ENCODE assay signal across 2 cellular contexts in genomic region chr4:6627832-6628231, GRCh38.
TF ChIP-seq lines count a peak whose summit lies in the region.

No MANE protein-coding gene starts in this region.

TF ChIP-seq in HepG2, 621 proteins besides CTCF, POLR2A, EP300 and RAD21:
- TF ChIP-seq ZNF326 (CRISPR knock-in tag; IDR thresholded peaks at IDR 0.05; ENCODE audit: borderline replicate concordance) (no peak), ZFP1 (CRISPR knock-in tag; IDR thresholded peaks at IDR 0.05) (no peak), ZNF746 (CRISPR knock-in tag; IDR thresholded peaks at IDR 0.05) (no peak), HNRNPUL1 (IDR thresholded peaks at IDR 0.05; ENCODE audit: low read depth, low read length) (no peak), ZNF75D (CRISPR knock-in tag; IDR thresholded peaks at IDR 0.05; ENCODE audit: borderline replicate concordance) (no peak), ZNF678 (CRISPR knock-in tag; IDR thresholded peaks at IDR 0.05) (no peak), ZNF441 (CRISPR knock-in tag; IDR thresholded peaks at IDR 0.05; ENCODE audit: borderline replicate concordance) (no peak), ZNF709 (CRISPR knock-in tag; IDR thresholded peaks at IDR 0.05) (no peak), SIX1 (CRISPR knock-in tag; IDR thresholded peaks at IDR 0.05; ENCODE audit: borderline replicate concordance) (no peak), ZNF605 (CRISPR knock-in tag; IDR thresholded peaks at IDR 0.05) (no peak), ZNF124 (CRISPR knock-in tag; IDR thresholded peaks at IDR 0.05) (no peak), EHMT2 (IDR thresholded peaks at IDR 0.05; ENCODE audit: borderline replicate concordance, low read depth, low read length) (no peak), ZNF724P (CRISPR knock-in tag; IDR thresholded peaks at IDR 0.05; ENCODE audit: borderline replicate concordance) (no peak)
- TF ChIP-seq, protein P1, sequence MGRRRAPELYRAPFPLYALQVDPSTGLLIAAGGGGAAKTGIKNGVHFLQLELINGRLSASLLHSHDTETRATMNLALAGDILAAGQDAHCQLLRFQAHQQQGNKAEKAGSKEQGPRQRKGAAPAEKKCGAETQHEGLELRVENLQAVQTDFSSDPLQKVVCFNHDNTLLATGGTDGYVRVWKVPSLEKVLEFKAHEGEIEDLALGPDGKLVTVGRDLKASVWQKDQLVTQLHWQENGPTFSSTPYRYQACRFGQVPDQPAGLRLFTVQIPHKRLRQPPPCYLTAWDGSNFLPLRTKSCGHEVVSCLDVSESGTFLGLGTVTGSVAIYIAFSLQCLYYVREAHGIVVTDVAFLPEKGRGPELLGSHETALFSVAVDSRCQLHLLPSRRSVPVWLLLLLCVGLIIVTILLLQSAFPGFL (CRISPR knock-in tag; IDR thresholded peaks at IDR 0.05): no peak
TF ChIP-seq in HepG2: peak in this region for 0.

TF ChIP-seq in HEK293, 187 proteins besides CTCF, POLR2A, EP300 and RAD21:
- TF ChIP-seq, protein P2, sequence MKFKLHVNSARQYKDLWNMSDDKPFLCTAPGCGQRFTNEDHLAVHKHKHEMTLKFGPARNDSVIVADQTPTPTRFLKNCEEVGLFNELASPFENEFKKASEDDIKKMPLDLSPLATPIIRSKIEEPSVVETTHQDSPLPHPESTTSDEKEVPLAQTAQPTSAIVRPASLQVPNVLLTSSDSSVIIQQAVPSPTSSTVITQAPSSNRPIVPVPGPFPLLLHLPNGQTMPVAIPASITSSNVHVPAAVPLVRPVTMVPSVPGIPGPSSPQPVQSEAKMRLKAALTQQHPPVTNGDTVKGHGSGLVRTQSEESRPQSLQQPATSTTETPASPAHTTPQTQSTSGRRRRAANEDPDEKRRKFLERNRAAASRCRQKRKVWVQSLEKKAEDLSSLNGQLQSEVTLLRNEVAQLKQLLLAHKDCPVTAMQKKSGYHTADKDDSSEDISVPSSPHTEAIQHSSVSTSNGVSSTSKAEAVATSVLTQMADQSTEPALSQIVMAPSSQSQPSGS (tag by site-specific recombination; IDR thresholded peaks at IDR 0.05; ENCODE audit: low read depth): no peak
- TF ChIP-seq ZNF624 (tag by site-specific recombination; IDR thresholded peaks at IDR 0.05): no peak
- TF ChIP-seq ZNF24 (tag by site-specific recombination; IDR thresholded peaks at IDR 0.05): no peak
- peak; percentile 52 for TF ChIP-seq ZBTB20 (tag by site-specific recombination; IDR thresholded peaks at IDR 0.05)
- no peak for TF ChIP-seq ZNF302 (tag by site-specific recombination; IDR thresholded peaks at IDR 0.05; ENCODE audit: low read depth)
- no peak for TF ChIP-seq BCL11A (tag by site-specific recombination; IDR thresholded peaks at IDR 0.05; ENCODE audit: low read depth)
TF ChIP-seq in HEK293: peak in this region for 1.
